38 cellular contexts compared by ENCODE assay signal in the genomic region with DNA sequence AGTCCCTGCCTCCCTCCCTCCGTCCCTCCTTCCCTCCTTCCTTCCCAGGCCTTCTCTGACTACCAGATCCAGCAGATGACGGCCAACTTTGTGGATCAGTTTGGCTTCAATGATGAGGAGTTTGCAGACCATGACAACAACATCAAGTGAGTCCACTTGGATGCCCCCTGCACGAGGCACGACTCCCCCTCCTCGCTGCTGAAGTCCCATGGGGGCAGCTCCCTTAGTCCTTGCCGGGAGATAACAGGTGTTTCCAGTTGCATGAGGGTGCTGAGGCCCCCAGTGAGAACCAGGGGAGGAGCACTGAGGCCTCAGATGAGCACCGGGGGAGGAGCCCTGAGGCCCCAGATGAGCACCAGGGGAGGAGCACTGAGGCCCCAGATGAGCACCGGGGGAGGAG.
"Had no signal": no experiment of that assay in that cellular context is flagged by ENCODE, and none has a peak within 500 bp of the region (broad histone marks: within the 10 kb centered on the region; RNA-seq: fewer than 3 reads in every experiment).

No MANE protein-coding gene starts in this region.

- ATAC-seq: activated CD4-positive, alpha-beta T cell treated with anti-CD3 and anti-CD28 coated beads for 36 hours; activated CD4-positive, CD25-positive, alpha-beta regulatory T cell treated with anti-CD3 and anti-CD28 coated beads, Interleukin-2, amount 50 U/mL, for 24 hours; activated CD8-positive, alpha-beta memory T cell treated with anti-CD3 and anti-CD28 coated beads, Interleukin-2, amount 10 ng/mL, durations not matched to agents 7 days and 5 days; activated CD8-positive, alpha-beta T cell treated with anti-CD3 and anti-CD28 coated beads, Interleukin-2, amount 10 ng/mL, durations not matched to agents 7 days and 5 days; activated naive CD8-positive, alpha-beta T cell treated with anti-CD3 and anti-CD28 coated beads, Interleukin-2, amount 50 U/mL, for 24 hours; body of pancreas; WTC11 had no signal

- DNase-seq: activated CD4-positive, alpha-beta memory T cell treated with anti-CD3 and anti-CD28 coated beads, Interleukin-2, amount 10 ng/mL, durations not matched to agents 7 days and 5 days; activated CD4-positive, alpha-beta T cell treated with anti-CD3 and anti-CD28 coated beads for 1 hour; activated CD4-positive, alpha-beta T cell treated with anti-CD3 and anti-CD28 coated beads for 36 hours; activated CD4-positive, alpha-beta T cell treated with anti-CD3 and anti-CD28 coated beads for 48 hours; activated CD4-positive, alpha-beta T cell treated with anti-CD3 and anti-CD28 coated beads, Interleukin-2, amount 10 ng/mL, durations not matched to agents 7 days and 5 days; activated CD4-positive, alpha-beta T cell treated with anti-CD3 and anti-CD28 coated beads, Interleukin-2, amount 50 U/mL, for 48 hours; activated CD4-positive, CD25-positive, alpha-beta regulatory T cell; activated CD8-positive, alpha-beta memory T cell treated with anti-CD3 and anti-CD28 coated beads for 24 hours; activated CD8-positive, alpha-beta memory T cell treated with anti-CD3 and anti-CD28 coated beads, Interleukin-2, amount 10 ng/mL, durations not matched to agents 7 days and 5 days; activated CD8-positive, alpha-beta memory T cell treated with anti-CD3 and anti-CD28 coated beads, Interleukin-2, amount 50 U/mL, for 48 hours; activated CD8-positive, alpha-beta T cell treated with anti-CD3 and anti-CD28 coated beads, Interleukin-2, amount 10 ng/mL, durations not matched to agents 7 days and 5 days; activated effector memory CD4-positive, alpha-beta T cell treated with Interleukin-2 at 50 U/mL for 16 hours; activated gamma-delta T cell; activated naive CD4-positive, alpha-beta T cell treated with anti-CD3 and anti-CD28 coated beads, Interleukin-2, amount 10 ng/mL, durations not matched to agents 7 days and 5 days; activated naive CD4-positive, alpha-beta T cell treated with Interleukin-2 at 50 U/mL for 16 hours; activated naive CD8-positive, alpha-beta T cell treated with anti-CD3 and anti-CD28 coated beads, Interleukin-2, amount 10 ng/mL, durations not matched to agents 7 days and 5 days; activated naive CD8-positive, alpha-beta T cell treated with anti-CD3 and anti-CD28 coated beads, Interleukin-2, amount 50 U/mL, for 24 hours; activated T-cell treated with anti-CD3 and anti-CD28 coated beads, Interleukin-2, amount 50 U/mL, for 24 hours; activated T-cell treated with anti-CD3 and anti-CD28 coated beads, Interleukin-2, amount 50 U/mL, for 48 hours; amygdala; anterior cingulate cortex; body of pancreas; brain microvascular endothelial cell; central memory CD4-positive, alpha-beta T cell; T-helper 1 cell; T-helper 2 cell; T-helper 9 cell; WERI-Rb-1 had no signal

- H3K36me3 Mint-ChIP-seq: activated CD8-positive, alpha-beta memory T cell treated with anti-CD3 and anti-CD28 coated beads, Interleukin-2, amount 10 ng/mL, durations not matched to agents 7 days and 5 days; activated naive CD4-positive, alpha-beta T cell treated with anti-CD3 and anti-CD28 coated beads, Interleukin-2, amount 10 ng/mL, durations not matched to agents 7 days and 5 days; activated naive CD4-positive, alpha-beta T cell treated with anti-CD3 and anti-CD28 coated beads, Interleukin-2, amount 50 U/mL, for 24 hours; activated naive CD8-positive, alpha-beta T cell; activated naive CD8-positive, alpha-beta T cell treated with anti-CD3 and anti-CD28 coated beads, Interleukin-2, amount 10 ng/mL, durations not matched to agents 7 days and 5 days had no signal

- H3K27ac ChIP-seq: ascending aorta, body of pancreas, brain microvascular endothelial cell, breast epithelium, WERI-Rb-1 had no signal

- H3K9me3 ChIP-seq: ascending aorta, body of pancreas, breast epithelium had no signal

- H3K4me3 Mint-ChIP-seq: activated CD4-positive, alpha-beta memory T cell treated with anti-CD3 and anti-CD28 coated beads, Interleukin-2, amount 10 ng/mL, durations not matched to agents 7 days and 5 days; activated CD4-positive, alpha-beta T cell treated with anti-CD3 and anti-CD28 coated beads for 36 hours; activated CD4-positive, alpha-beta T cell treated with anti-CD3 and anti-CD28 coated beads, Interleukin-2, amount 10 ng/mL, durations not matched to agents 7 days and 5 days; activated CD8-positive, alpha-beta memory T cell treated with anti-CD3 and anti-CD28 coated beads, Interleukin-2, amount 10 ng/mL, durations not matched to agents 7 days and 5 days; activated CD8-positive, alpha-beta T cell treated with anti-CD3 and anti-CD28 coated beads, Interleukin-2, amount 10 ng/mL, durations not matched to agents 7 days and 5 days; activated naive CD4-positive, alpha-beta T cell treated with anti-CD3 and anti-CD28 coated beads, Interleukin-2, amount 10 ng/mL, durations not matched to agents 7 days and 5 days; activated naive CD4-positive, alpha-beta T cell treated with anti-CD3 and anti-CD28 coated beads, Interleukin-2, amount 50 U/mL, for 24 hours; activated naive CD8-positive, alpha-beta T cell; activated naive CD8-positive, alpha-beta T cell treated with anti-CD3 and anti-CD28 coated beads, Interleukin-2, amount 10 ng/mL, durations not matched to agents 7 days and 5 days; activated naive CD8-positive, alpha-beta T cell treated with anti-CD3 and anti-CD28 coated beads, Interleukin-2, amount 50 U/mL, for 24 hours; activated T-cell treated with anti-CD3 and anti-CD28 coated beads, Interleukin-2, amount 50 U/mL, for 24 hours; T-helper 1 cell treated with Interleukin-12 subunit alpha and Interleukin-12 subunit beta and Interleukin-4 antibody, amounts not matched to agents 30 μg/mL and 1 μg/mL, for 36 hours; T-helper 2 cell treated with Interferon-gamma antibody and Interleukin-4, amounts not matched to agents 5 μg/mL and 100 μg/mL, for 36 hours; WTC11 had no signal

- H3K27me3 ChIP-seq: ascending aorta, body of pancreas, brain microvascular endothelial cell, breast epithelium had no signal

- H3K9me3 Mint-ChIP-seq: activated CD4-positive, alpha-beta memory T cell treated with anti-CD3 and anti-CD28 coated beads, Interleukin-2, amount 10 ng/mL, durations not matched to agents 7 days and 5 days; activated CD4-positive, alpha-beta T cell treated with anti-CD3 and anti-CD28 coated beads, Interleukin-2, amount 10 ng/mL, durations not matched to agents 7 days and 5 days; activated naive CD4-positive, alpha-beta T cell treated with anti-CD3 and anti-CD28 coated beads, Interleukin-2, amount 10 ng/mL, durations not matched to agents 7 days and 5 days; activated naive CD4-positive, alpha-beta T cell treated with anti-CD3 and anti-CD28 coated beads, Interleukin-2, amount 50 U/mL, for 24 hours; activated naive CD8-positive, alpha-beta T cell treated with anti-CD3 and anti-CD28 coated beads, Interleukin-2, amount 10 ng/mL, durations not matched to agents 7 days and 5 days; activated naive CD8-positive, alpha-beta T cell treated with anti-CD3 and anti-CD28 coated beads, Interleukin-2, amount 50 U/mL, for 24 hours; activated T-cell treated with anti-CD3 and anti-CD28 coated beads, Interleukin-2, amount 50 U/mL, for 24 hours; activated T-helper 2 cell treated with anti-CD3 and anti-CD28 coated beads, Interferon-gamma antibody, Interleukin-2, Interleukin-4, amounts not matched to agents 10 μg/mL and 5 μg/mL and 100 μg/mL, durations not matched to agents 14 hours and 24 hours and 36 hours; T-helper 1 cell treated with Interleukin-12 subunit alpha and Interleukin-12 subunit beta and Interleukin-4 antibody, amounts not matched to agents 30 μg/mL and 1 μg/mL, for 36 hours; T-helper 2 cell treated with Interferon-gamma antibody and Interleukin-4, amounts not matched to agents 5 μg/mL and 100 μg/mL, for 36 hours had no signal

- FAIRE-seq: TTC549 had no signal

- H3K4me1 Mint-ChIP-seq: activated CD4-positive, alpha-beta memory T cell treated with anti-CD3 and anti-CD28 coated beads, Interleukin-2, amount 10 ng/mL, durations not matched to agents 7 days and 5 days; activated CD4-positive, alpha-beta T cell treated with anti-CD3 and anti-CD28 coated beads for 36 hours; activated CD4-positive, alpha-beta T cell treated with anti-CD3 and anti-CD28 coated beads, Interleukin-2, amount 10 ng/mL, durations not matched to agents 7 days and 5 days; activated CD8-positive, alpha-beta memory T cell treated with anti-CD3 and anti-CD28 coated beads, Interleukin-2, amount 10 ng/mL, durations not matched to agents 7 days and 5 days; activated naive CD4-positive, alpha-beta T cell treated with anti-CD3 and anti-CD28 coated beads, Interleukin-2, amount 10 ng/mL, durations not matched to agents 7 days and 5 days; activated naive CD4-positive, alpha-beta T cell treated with anti-CD3 and anti-CD28 coated beads, Interleukin-2, amount 50 U/mL, for 24 hours; activated naive CD8-positive, alpha-beta T cell treated with anti-CD3 and anti-CD28 coated beads, Interleukin-2, amount 10 ng/mL, durations not matched to agents 7 days and 5 days; activated naive CD8-positive, alpha-beta T cell treated with anti-CD3 and anti-CD28 coated beads, Interleukin-2, amount 50 U/mL, for 24 hours; WTC11 had no signal

- H3K27ac Mint-ChIP-seq: activated CD4-positive, alpha-beta memory T cell treated with anti-CD3 and anti-CD28 coated beads, Interleukin-2, amount 10 ng/mL, durations not matched to agents 7 days and 5 days; activated CD4-positive, alpha-beta T cell treated with anti-CD3 and anti-CD28 coated beads for 36 hours; activated CD4-positive, alpha-beta T cell treated with anti-CD3 and anti-CD28 coated beads, Interleukin-2, amount 10 ng/mL, durations not matched to agents 7 days and 5 days; activated CD8-positive, alpha-beta memory T cell treated with anti-CD3 and anti-CD28 coated beads, Interleukin-2, amount 10 ng/mL, durations not matched to agents 7 days and 5 days; activated CD8-positive, alpha-beta T cell treated with anti-CD3 and anti-CD28 coated beads, Interleukin-2, amount 10 ng/mL, durations not matched to agents 7 days and 5 days; activated naive CD4-positive, alpha-beta T cell treated with anti-CD3 and anti-CD28 coated beads, Interleukin-2, amount 10 ng/mL, durations not matched to agents 7 days and 5 days; activated naive CD4-positive, alpha-beta T cell treated with anti-CD3 and anti-CD28 coated beads, Interleukin-2, amount 50 U/mL, for 24 hours; activated naive CD8-positive, alpha-beta T cell; activated naive CD8-positive, alpha-beta T cell treated with anti-CD3 and anti-CD28 coated beads, Interleukin-2, amount 10 ng/mL, durations not matched to agents 7 days and 5 days; activated naive CD8-positive, alpha-beta T cell treated with anti-CD3 and anti-CD28 coated beads, Interleukin-2, amount 50 U/mL, for 24 hours; activated T-cell treated with anti-CD3 and anti-CD28 coated beads, Interleukin-2, amount 50 U/mL, for 24 hours; activated T-helper 2 cell treated with anti-CD3 and anti-CD28 coated beads, Interferon-gamma antibody, Interleukin-2, Interleukin-4, amounts not matched to agents 10 μg/mL and 5 μg/mL and 100 μg/mL, durations not matched to agents 14 hours and 24 hours and 36 hours; T-helper 1 cell treated with Interleukin-12 subunit alpha and Interleukin-12 subunit beta and Interleukin-4 antibody, amounts not matched to agents 30 μg/mL and 1 μg/mL, for 36 hours; T-helper 2 cell treated with Interferon-gamma antibody and Interleukin-4, amounts not matched to agents 5 μg/mL and 100 μg/mL, for 36 hours; WTC11 had no signal

- H3K36me3 ChIP-seq: ascending aorta, brain microvascular endothelial cell, breast epithelium, WERI-Rb-1 had no signal

- H3K4me1 ChIP-seq: ascending aorta, body of pancreas, breast epithelium had no signal

- H3K4me3 ChIP-seq: ascending aorta, body of pancreas, breast epithelium had no signal

- H3K27me3 Mint-ChIP-seq: activated CD4-positive, alpha-beta memory T cell treated with anti-CD3 and anti-CD28 coated beads, Interleukin-2, amount 10 ng/mL, durations not matched to agents 7 days and 5 days; activated CD4-positive, alpha-beta T cell treated with anti-CD3 and anti-CD28 coated beads for 36 hours; activated CD4-positive, alpha-beta T cell treated with anti-CD3 and anti-CD28 coated beads, Interleukin-2, amount 10 ng/mL, durations not matched to agents 7 days and 5 days; activated CD8-positive, alpha-beta memory T cell treated with anti-CD3 and anti-CD28 coated beads, Interleukin-2, amount 10 ng/mL, durations not matched to agents 7 days and 5 days; activated naive CD4-positive, alpha-beta T cell treated with anti-CD3 and anti-CD28 coated beads, Interleukin-2, amount 10 ng/mL, durations not matched to agents 7 days and 5 days; activated naive CD4-positive, alpha-beta T cell treated with anti-CD3 and anti-CD28 coated beads, Interleukin-2, amount 50 U/mL, for 24 hours; activated naive CD8-positive, alpha-beta T cell; activated naive CD8-positive, alpha-beta T cell treated with anti-CD3 and anti-CD28 coated beads, Interleukin-2, amount 10 ng/mL, durations not matched to agents 7 days and 5 days; activated naive CD8-positive, alpha-beta T cell treated with anti-CD3 and anti-CD28 coated beads, Interleukin-2, amount 50 U/mL, for 24 hours; activated T-cell treated with anti-CD3 and anti-CD28 coated beads, Interleukin-2, amount 50 U/mL, for 24 hours had no signal
